In genomic region chr7:5527387-5528070, GRCh38 we compare ENCODE assay signal across 8 cellular contexts. TPM values are rescaled to one million over a fixed set of nuclear protein-coding genes. Genes with fewer than 3 reads are reported as not detected.
DNase-seq lines count a peak whose midpoint lies in the region; ATAC-seq and TF ChIP-seq lines count a peak whose summit lies in the region.
"Not testable (repeated sequence)": the region's sequence is repeated elsewhere in the genome, so short reads cannot be mapped to it uniquely, and the experiment has no call there.

No MANE protein-coding gene starts in this region.

- not testable (repeated sequence) for H3K9me2 ChIP-seq in GM23338 (ENCODE audit: insufficient read depth)

- H3K4me1 ChIP-seq in GM23338 (ENCODE audit: insufficient read depth) = not testable (repeated sequence)
- peaks cover 0 to 37% of the 10 kb centered on the region in 2 donors for H3K4me1 ChIP-seq in right atrium auricular region

- not testable (repeated sequence) for TF ChIP-seq CTCF in AG10803 (conservative IDR thresholded peaks at IDR 0.05; ENCODE audit: low read length); GM23338 (conservative IDR thresholded peaks at IDR 0.05; ENCODE audit: low read depth in 2 of 2); right atrium auricular region (IDR thresholded peaks at IDR 0.05)

- intact Hi-C loops in dendritic cell treated with granulocyte-macrophage colony-stimulating factor and Interleukin-4, amounts not matched to agents 40 ng/mL and 50 ng/mL, for 4 days (cut with micrococcal nuclease) = not testable (repeated sequence)

- H3K36me3 ChIP-seq in GM23338 (ENCODE audit: insufficient read depth) = peaks cover 55% of the 10 kb centered on the region
- peaks cover 51% of the 10 kb centered on the region for H3K36me3 ChIP-seq in right atrium auricular region

- H3K36me3 Mint-ChIP-seq in GM23338 (ENCODE audit: low read depth) = peaks cover 70% of the 10 kb centered on the region
- peaks cover 67% of the 10 kb centered on the region for H3K36me3 Mint-ChIP-seq in activated T-helper 17 cell treated with anti-CD3 and anti-CD28 coated beads, Interleukin-2, amount 50 U/mL, for 72 hours (ENCODE audit: low read depth)
- peaks cover 79% of the 10 kb centered on the region for H3K36me3 Mint-ChIP-seq in dendritic cell treated with granulocyte-macrophage colony-stimulating factor and Interleukin-4, amounts not matched to agents 40 ng/mL and 50 ng/mL, for 4 days (ENCODE audit: low read depth)

- peaks cover 86% of the 10 kb centered on the region for H3K27me3 Mint-ChIP-seq in GM23338 (ENCODE audit: insufficient read depth, low read depth, poor library complexity)
- not testable (repeated sequence) for H3K27me3 Mint-ChIP-seq in activated T-helper 17 cell treated with anti-CD3 and anti-CD28 coated beads, Interleukin-2, amount 50 U/mL, for 72 hours; dendritic cell treated with granulocyte-macrophage colony-stimulating factor and Interleukin-4, amounts not matched to agents 40 ng/mL and 50 ng/mL, for 4 days

- H3F3A ChIP-seq in GM23338 (replicated peaks; ENCODE audit: low read depth) = peaks cover 71% of the 10 kb centered on the region

- H4K20me1 ChIP-seq in GM23338 (replicated peaks; ENCODE audit: insufficient read depth) = peaks cover 19% of the 10 kb centered on the region

- H2AFZ ChIP-seq in GM23338 = not testable (repeated sequence)

- peak overlapping the region; percentile 99 for H3K4me3 Mint-ChIP-seq in GM23338
- H3K4me3 Mint-ChIP-seq in activated T-helper 17 cell treated with anti-CD3 and anti-CD28 coated beads, Interleukin-2, amount 50 U/mL, for 72 hours = peak overlapping the region; percentile 99
- H3K4me3 Mint-ChIP-seq in dendritic cell treated with granulocyte-macrophage colony-stimulating factor and Interleukin-4, amounts not matched to agents 40 ng/mL and 50 ng/mL, for 4 days = peak overlapping the region; percentile 92

- not testable (repeated sequence) for H3K9me3 ChIP-seq in right atrium auricular region

- H3K9me3 Mint-ChIP-seq in GM23338 = peaks cover 50% of the 10 kb centered on the region
- not testable (repeated sequence) for H3K9me3 Mint-ChIP-seq in activated T-helper 17 cell treated with anti-CD3 and anti-CD28 coated beads, Interleukin-2, amount 50 U/mL, for 72 hours; dendritic cell treated with granulocyte-macrophage colony-stimulating factor and Interleukin-4, amounts not matched to agents 40 ng/mL and 50 ng/mL, for 4 days

- peaks cover 46% of the 10 kb centered on the region for H3K79me2 ChIP-seq in GM23338 (replicated peaks; ENCODE audit: insufficient read depth)

- peak overlapping the region; percentile 100 for H3K27ac ChIP-seq in GM23338 (ENCODE audit: low read depth)
- peak overlapping the region; percentile 100 for H3K27ac ChIP-seq in right atrium auricular region

- ATAC-seq in GM23338; activated T-helper 17 cell treated with anti-CD3 and anti-CD28 coated beads, Interleukin-2, amount 50 U/mL, for 72 hours (replicated peaks): not testable (repeated sequence)

- peak overlapping the region; percentile 98 for H3K27ac Mint-ChIP-seq in GM23338
- peak overlapping the region; percentile 97 for H3K27ac Mint-ChIP-seq in activated T-helper 17 cell treated with anti-CD3 and anti-CD28 coated beads, Interleukin-2, amount 50 U/mL, for 72 hours
- peak overlapping the region; percentile 95 for H3K27ac Mint-ChIP-seq in dendritic cell treated with granulocyte-macrophage colony-stimulating factor and Interleukin-4, amounts not matched to agents 40 ng/mL and 50 ng/mL, for 4 days

- H3K4me1 Mint-ChIP-seq in GM23338 = peaks cover 36% of the 10 kb centered on the region
- H3K4me1 Mint-ChIP-seq in activated T-helper 17 cell treated with anti-CD3 and anti-CD28 coated beads, Interleukin-2, amount 50 U/mL, for 72 hours = peaks cover 24% of the 10 kb centered on the region
- H3K4me1 Mint-ChIP-seq in dendritic cell treated with granulocyte-macrophage colony-stimulating factor and Interleukin-4, amounts not matched to agents 40 ng/mL and 50 ng/mL, for 4 days (ENCODE audit: low read depth) = peaks cover 63% of the 10 kb centered on the region

- DNase-seq in AG10803 (ENCODE audit: low read depth) = peak; percentile 43
- not testable (repeated sequence) for DNase-seq in GM23338 (ENCODE audit: low spot score); right atrium auricular region (ENCODE audit: low spot score)
- DNase-seq in RPMI7951 (ENCODE audit: low read depth) = peak; percentile 40
- DNase-seq in myocyte (ENCODE audit: low read depth) = peak; percentile 42
- peak; percentile 34 for DNase-seq in stimulated activated CD4-positive, alpha-beta T cell treated with anti-CD3 and anti-CD28 coated beads, Interleukin-12 subunit alpha, Interleukin-12 subunit beta, amount 100 ng/mL, for 4 hours

- peak overlapping the region; percentile 93 for H3K4me2 ChIP-seq in GM23338

- not testable (repeated sequence) for H3K27me3 ChIP-seq in GM23338 (ENCODE audit: insufficient read depth); right atrium auricular region

- H3K4me3 ChIP-seq in AG10803 (ENCODE audit: low read length) = peak overlapping the region; percentile 98
- peak overlapping the region; percentile 99 for H3K4me3 ChIP-seq in GM23338
- H3K4me3 ChIP-seq in right atrium auricular region = peak overlapping the region; percentile 88 to 98

TF ChIP-seq in GM23338, 12 proteins besides CTCF, POLR2A, EP300 and RAD21:
- peak; percentile 58 for TF ChIP-seq POLR2AphosphoS5 (IDR thresholded peaks at IDR 0.05; ENCODE audit: low read depth)
TF ChIP-seq in GM23338: peak in this region for 1; not testable (repeated sequence) for 11.

RNA-seq across cellular contexts. Expression of gene ACTB, which starts 2.9 kb away (rescaled TPM):
- 6,061 and 6,196 TPM in 2 replicates for total RNA-seq in GM23338 (2014; rRNA removed; shearing (Covaris generic))
- polyA plus RNA-seq in GM23338 (2016; fragmentation: Nextera tagmentation; extraction: Ambion mirVana) = 11,484 and 12,398 TPM in 2 replicates
- 5,178 and 5,762 TPM in 2 replicates for total RNA-seq in RPMI7951 (2014; rRNA removed; shearing (Covaris generic))
- total RNA-seq in activated T-helper 17 cell treated with anti-CD3 and anti-CD28 coated beads, Interleukin-2, amount 50 U/mL, for 72 hours = over 10,000 TPM in 1 of 2 donors, 1,000 to 10,000 TPM in 1; 7,579 to 12,358 TPM
- total RNA-seq in right atrium auricular region = 1,000 to 10,000 TPM in 1 of 2 donors, 100 to 1,000 TPM in 1; 979 to 1,431 TPM
- total RNA-seq in myocyte = 1,562 and 1,714 TPM in 2 replicates
- polyA plus RNA-seq in myocyte (2012) = 5,457 TPM

RNA-seq across cellular contexts. Expression of gene FBXL18, which starts 13.9 kb away (rescaled TPM):
- 18.1 and 21.8 TPM in 2 replicates for total RNA-seq in GM23338 (2014; rRNA removed; shearing (Covaris generic))
- 10.5 and 11.6 TPM in 2 replicates for polyA plus RNA-seq in GM23338 (2016; fragmentation: Nextera tagmentation; extraction: Ambion mirVana)
- 5.5 and 8.2 TPM in 2 replicates for total RNA-seq in RPMI7951 (2014; rRNA removed; shearing (Covaris generic))
- 10 to 100 TPM in 1 of 2 donors, 1 to 10 TPM in 1; 6.6 to 13.2 TPM for total RNA-seq in activated T-helper 17 cell treated with anti-CD3 and anti-CD28 coated beads, Interleukin-2, amount 50 U/mL, for 72 hours
- total RNA-seq in right atrium auricular region = 1 to 10 TPM; 6.7 to 7.8 TPM
- total RNA-seq in myocyte = 6.6 and 7.6 TPM in 2 replicates
- 10.5 TPM for polyA plus RNA-seq in myocyte (2012)
